In the genomic region with DNA sequence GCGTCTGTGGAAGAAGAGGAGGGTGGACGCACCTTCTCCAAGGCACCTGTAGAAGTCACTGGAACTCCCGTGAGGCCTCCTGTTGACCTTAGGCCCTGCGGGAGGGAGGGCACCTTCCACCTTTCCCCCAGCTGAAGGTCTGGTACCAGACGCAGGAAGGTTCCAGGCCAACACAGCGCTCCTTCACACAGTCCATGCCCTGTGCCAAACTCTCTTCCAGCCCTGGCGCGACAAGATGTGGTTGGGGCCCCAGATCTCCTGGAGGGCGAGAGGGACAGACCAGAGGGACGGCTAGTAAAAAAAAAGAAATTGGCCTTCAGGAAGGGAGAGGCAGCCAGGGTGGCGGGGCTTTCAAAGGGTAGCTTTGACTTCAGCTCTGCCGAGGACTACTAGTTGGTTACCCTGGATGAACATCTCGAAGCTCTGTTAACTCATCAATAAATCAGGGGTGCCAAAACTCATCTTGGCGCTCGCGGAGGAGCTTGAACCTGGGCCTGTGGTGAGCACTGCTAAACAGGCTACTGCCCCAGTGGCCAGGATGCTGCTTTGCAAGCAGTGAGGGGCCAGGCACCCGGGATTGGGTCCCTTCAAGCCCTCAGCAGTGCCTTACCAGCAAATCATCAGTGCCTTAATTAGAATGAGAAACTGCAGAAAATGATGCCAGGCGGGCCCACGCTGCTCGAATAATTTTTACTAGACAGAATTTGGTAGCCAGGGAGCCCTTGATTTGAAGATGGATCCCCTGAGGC, we compare ENCODE assay signal across 9 cellular contexts. TPM values are rescaled to one million over a fixed set of nuclear protein-coding genes. Genes with fewer than 3 reads are reported as not detected.
DNase-seq lines count a peak whose midpoint lies in the region; ATAC-seq, FAIRE-seq and TF ChIP-seq lines count a peak whose summit lies in the region.
"Had no signal": no experiment of that assay in that cellular context is flagged by ENCODE, and none has a peak within 500 bp of the region (broad histone marks: within the 10 kb centered on the region; RNA-seq: fewer than 3 reads in every experiment).

No MANE protein-coding gene starts in this region.

- peak; percentile 41 for TF ChIP-seq POLR2A in K562 (conservative IDR thresholded peaks at IDR 0.05)

- H3K27me3 ChIP-seq in K562 (ENCODE audit: control insufficient read depth in 2 of 2, insufficient read depth in 2 of 2, low read length in 2 of 2): peaks cover 30 to 35% of the 10 kb centered on the region in 2 experiments; a peak in 4 of 5 replicates

- intact Hi-C loops in K562 (cut with micrococcal nuclease) (no loop called here), kidney (cut with DNase I) (no loop called here), OCI-LY7 (cut with micrococcal nuclease; ENCODE audit: unreplicated experiment) (no loop called here)

- H3K4me3 ChIP-seq in K562: peak overlapping the region; percentile 36; the same call in 1 of the 2 replicates
- no peak overlapping the region for H3K4me3 ChIP-seq in kidney (ENCODE audit: low read length in 2 of 2)
- H3K4me3 ChIP-seq in OCI-LY7 (ENCODE audit: low read depth, low read length, poor library complexity, severe bottlenecking): no peak overlapping the region

- 60% methylated on average over 20 of the region's 20 CpGs for whole genome bisulfite sequencing in K562 (ENCODE audit: insufficient coverage, low coverage, missing lambda C conversion rate)

- no peak for TF ChIP-seq EP300 in K562 (IDR thresholded peaks at IDR 0.05; ENCODE audit: low read length)

- POLR2A ChIA-PET in K562 (lab: Yijun Ruan, JAX) (interaction anchor here (0.5 to 8.7 kb wide), 7 partner anchors 10 to 241 kb away, joined by 3 to 116 read pairs (median 4); partner anchors contain the start of gene AARS2), OCI-LY7 (lab: Charles Lee) (no interaction called here)

- peaks cover 3% of the 10 kb centered on the region for H3K36me3 Mint-ChIP-seq in activated naive CD4-positive, alpha-beta T cell treated with anti-CD3 and anti-CD28 coated beads, Interleukin-2, amount 50 U/mL, for 24 hours

- no peak for DNase-seq in activated naive CD4-positive, alpha-beta T cell treated with anti-CD3 and anti-CD28 coated beads, Interleukin-2, amount 50 U/mL, for 16 hours
- no peak for DNase-seq in K562 (ENCODE audit: extremely low read depth in 1 of 4, low spot score in 3 of 4)
- DNase-seq in kidney: peak; percentile 53
- no peak for DNase-seq in globus pallidus (ENCODE audit: low spot score)
- no peak for DNase-seq in NCI-H1694 treated with DMSO at 0.1 percent for 48 hours (lab: John Stamatoyannopoulos, UW)
- DNase-seq in OCI-LY7 (ENCODE audit: low spot score): no peak

- H3K27ac ChIP-seq in K562 (ENCODE audit: extremely low read depth, low read depth, low read length): no peak overlapping the region
- H3K27ac ChIP-seq in kidney (ENCODE audit: low read depth in 2 of 2, low read length in 2 of 2): no peak overlapping the region
- H3K27ac ChIP-seq in temporal lobe (ENCODE audit: low read depth, low read length): peak overlapping the region; percentile 20
- no peak overlapping the region for H3K27ac ChIP-seq in OCI-LY7 (ENCODE audit: low read depth, low read length, poor library complexity, severe bottlenecking)

- no peaks in the 10 kb centered on the region for H3K9me1 ChIP-seq in K562 (ENCODE audit: control insufficient read depth, insufficient read depth, low read length)

- no peaks in the 10 kb centered on the region for H3K79me2 ChIP-seq in K562 (ENCODE audit: control insufficient read depth, insufficient read depth, low read length)
- no peaks in the 10 kb centered on the region for H3K79me2 ChIP-seq in OCI-LY7 (ENCODE audit: insufficient read depth, low read depth, low read length)

- TF ChIP-seq CTCF in K562 (IDR thresholded peaks at IDR 0.05 in 2 of 3, conservative IDR thresholded peaks at IDR 0.05 in 1 of 3; ENCODE audit: insufficient read depth in 2 of 3, low read depth in 1 of 3, low read length in 3 of 3) (0 out of 6 replicates have a peak, but pooled peaks of 1 of the 3 experiments have one; percentile 1), kidney (IDR thresholded peaks at IDR 0.05; ENCODE audit: borderline replicate concordance, extremely low read depth, insufficient read depth) (no peak), OCI-LY7 (conservative IDR thresholded peaks at IDR 0.05; ENCODE audit: low read length) (no peak)

- no peaks in the 10 kb centered on the region for H3K9me3 Mint-ChIP-seq in activated naive CD4-positive, alpha-beta T cell treated with anti-CD3 and anti-CD28 coated beads, Interleukin-2, amount 50 U/mL, for 24 hours

- H3K36me3 ChIP-seq in K562 (ENCODE audit: control insufficient read depth, insufficient read depth, low read length): peaks cover 32% of the 10 kb centered on the region; the same call in 2 of the 3 replicates
- H3K36me3 ChIP-seq in kidney (ENCODE audit: control insufficient read depth in 1 of 2, insufficient read depth in 2 of 2, low read length in 2 of 2): peaks cover 11 to 21% of the 10 kb centered on the region in 2 donors
- peaks cover 32% of the 10 kb centered on the region for H3K36me3 ChIP-seq in OCI-LY7 (ENCODE audit: insufficient read depth, low read length)

- CTCF ChIA-PET in K562 (lab: Yijun Ruan, JAX; ENCODE audit: low intra/inter-chr PET ratio): interaction anchor here (0.6 kb wide), 1 partner anchor 30 kb away, joined by 3 read pairs; no protein-coding TSS in a partner anchor
- CTCF ChIA-PET in OCI-LY7 (lab: Charles Lee; ENCODE audit: unreplicated experiment): no interaction called here

- peak overlapping the region in 1 of 2 experiments; percentile 84; a peak in 2 of 4 replicates for H3K9ac ChIP-seq in K562 (ENCODE audit: insufficient read depth in 1 of 2, low read depth in 2 of 2, low read length in 2 of 2)
- no peak overlapping the region for H3K9ac ChIP-seq in kidney (ENCODE audit: low read length in 2 of 2)

- H3K4me1 ChIP-seq in K562 (replicated peaks in 1 of 2; ENCODE audit: control insufficient read depth in 2 of 2, insufficient read depth in 2 of 2, low read length in 2 of 2) (peaks cover 0 to 16% of the 10 kb centered on the region in 2 experiments; a peak in 4 of 5 replicates), kidney (ENCODE audit: control insufficient read depth in 1 of 2, insufficient read depth in 1 of 2, low read depth in 1 of 2, low read length in 2 of 2) (peaks cover 0 to 9% of the 10 kb centered on the region in 2 donors), OCI-LY7 (ENCODE audit: insufficient read depth, low read length, poor library complexity, severe bottlenecking) (no peaks in the 10 kb centered on the region)

- H2AFZ ChIP-seq in K562 (ENCODE audit: low read depth, low read length): no peak overlapping the region
- no peak overlapping the region for H2AFZ ChIP-seq in OCI-LY7 (ENCODE audit: low read length)

- peaks cover 16% of the 10 kb centered on the region for H3K27me3 Mint-ChIP-seq in activated naive CD4-positive, alpha-beta T cell treated with anti-CD3 and anti-CD28 coated beads, Interleukin-2, amount 50 U/mL, for 24 hours

- H3K9me3 ChIP-seq in K562 (replicated peaks; ENCODE audit: control insufficient read depth, insufficient read depth, low read depth, low read length) (no peaks in the 10 kb centered on the region), kidney (ENCODE audit: control insufficient read depth in 1 of 2, low read length in 2 of 2) (no peaks in the 10 kb centered on the region), OCI-LY7 (ENCODE audit: low read length) (no peaks in the 10 kb centered on the region)

- H3K27ac Mint-ChIP-seq in activated naive CD4-positive, alpha-beta T cell treated with anti-CD3 and anti-CD28 coated beads, Interleukin-2, amount 50 U/mL, for 24 hours: no peak overlapping the region

- TF ChIP-seq RAD21 in K562 (CRISPR knock-in tag; conservative IDR thresholded peaks at IDR 0.05 in 1 of 2, IDR thresholded peaks at IDR 0.05 in 1 of 2): no peak

- ATAC-seq in K562: peak; percentile 34

- in situ Hi-C loops in K562 (cut with MboI): no loop called here

- no peaks in the 10 kb centered on the region for H3K9me2 ChIP-seq in OCI-LY7 (ENCODE audit: insufficient read depth, low read length)

- BruUV-seq in K562 (replicated peaks; lab: Mats Ljungman, UMichigan) (no TSS peak), OCI-LY7 (replicated peaks; lab: Mats Ljungman, UMichigan) (no TSS peak)

- H3K4me3 Mint-ChIP-seq in activated naive CD4-positive, alpha-beta T cell treated with anti-CD3 and anti-CD28 coated beads, Interleukin-2, amount 50 U/mL, for 24 hours: peak overlapping the region; percentile 65

- peaks cover 5% of the 10 kb centered on the region for H3K4me1 Mint-ChIP-seq in activated naive CD4-positive, alpha-beta T cell treated with anti-CD3 and anti-CD28 coated beads, Interleukin-2, amount 50 U/mL, for 24 hours

- H4K20me1 ChIP-seq in K562 (replicated peaks; ENCODE audit: control insufficient read depth, insufficient read depth, low read length) (peaks cover 9% of the 10 kb centered on the region; the same call in 1 of the 2 replicates), OCI-LY7 (ENCODE audit: insufficient read depth, low read length) (no peaks in the 10 kb centered on the region)

- H3K4me2 ChIP-seq in K562 (ENCODE audit: insufficient read depth, low read length) (peak overlapping the region; percentile 46), OCI-LY7 (ENCODE audit: low read length) (no peak overlapping the region)

- FAIRE-seq in K562 (lab: Jason Lieb, UNC) (peak; percentile 32), kidney (lab: Jason Lieb, UNC) (no peak)
- FAIRE-seq: RCC 7860 had no signal

RNA-seq across cellular contexts. Expression of gene AARS2, which starts 14.9 kb away (rescaled TPM):
- total RNA-seq in K562 (2011; cell fraction: chromatin; rRNA removed; ENCODE audit: low replicate concordance): 36.2 and 99.3 TPM in 2 replicates
- total RNA-seq in K562 (2011; cell fraction: nucleolus; rRNA removed): 53.7 and 56.5 TPM in 2 replicates
- 43.9 and 45.0 TPM in 2 replicates for total RNA-seq in K562 (2011; cell fraction: nucleoplasm; rRNA removed)
- 30.5 and 34.6 TPM in 2 replicates for total RNA-seq in K562 (2014; rRNA removed)
- total RNA-seq in K562 (2014; rRNA removed; fragmentation: Illumina TruSeq; extraction: Trizol): 9.3 and 12.9 TPM in 2 replicates
- total RNA-seq in K562 (2015; rRNA removed; fragmentation: Illumina TruSeq; extraction: Trizol): 23.6 and 24.6 TPM in 2 replicates
- 31.8 and 34.0 TPM in 2 replicates for total RNA-seq in K562 (2021)
- 11.4 and 11.6 TPM in 2 replicates for polyA plus RNA-seq in K562 (2011; rRNA removed)
- polyA plus RNA-seq in K562 (2011; cell fraction: cytosol; rRNA removed): 9.5 and 18.3 TPM in 2 replicates
- 24.7 and 40.8 TPM in 2 replicates for polyA plus RNA-seq in K562 (2011; cell fraction: nucleus; rRNA removed)
- polyA plus RNA-seq in K562 (2012): 16.8 and 19.6 TPM in 2 replicates
- polyA plus RNA-seq in K562 (2014; fragmentation: Illumina TruSeq; extraction: Trizol): 18.3 and 23.7 TPM in 2 replicates
- 1 to 10 TPM in 1 of 2 experiments, under 1 TPM in 1; 0.97 to 1.0 TPM for polyA plus RNA-seq in K562 (2014; fragmentation: Nextera tagmentation; extraction: Ambion mirVana)
- polyA plus RNA-seq in K562 (2014; rRNA removed): 21.9 and 24.4 TPM in 2 replicates
- 14.8 and 19.6 TPM in 2 replicates for polyA minus RNA-seq in K562 (2011; rRNA and poly(A)+ RNA removed)
- 13.1 and 15.3 TPM in 2 replicates for polyA minus RNA-seq in K562 (2011; cell fraction: cytosol; rRNA and poly(A)+ RNA removed)
- 33.1 and 37.5 TPM in 2 replicates for polyA minus RNA-seq in K562 (2011; cell fraction: nucleus; rRNA and poly(A)+ RNA removed)
- 12.6 TPM for total RNA-seq in kidney
- polyA plus RNA-seq in kidney (ENCODE audit: insufficient read depth, low read depth, low replicate concordance): 5.4 TPM
- 10.6 TPM for total RNA-seq in temporal lobe
- total RNA-seq in OCI-LY7 (2014; rRNA removed; shearing (Covaris generic)): 22.0 and 22.7 TPM in 2 replicates
- total RNA-seq in OCI-LY7 (2022): 20.7 and 22.4 TPM in 2 replicates

RNA-seq across cellular contexts. Expression of gene TMEM151B, which starts 28.0 kb away (rescaled TPM):
- total RNA-seq in K562 (2011; cell fraction: chromatin; rRNA removed; ENCODE audit: low replicate concordance): 0.30 TPM in 1 of 2 replicates, not detected in the other
- under 0.01 and 0.26 TPM in 2 replicates for total RNA-seq in K562 (2011; cell fraction: nucleolus; rRNA removed)
- not detected in 2 replicates for total RNA-seq in K562 (2011; cell fraction: nucleoplasm; rRNA removed)
- not detected in 2 replicates for total RNA-seq in K562 (2014; rRNA removed)
- total RNA-seq in K562 (2014; rRNA removed; fragmentation: Illumina TruSeq; extraction: Trizol): not detected in 2 replicates
- not detected in 2 replicates for total RNA-seq in K562 (2015; rRNA removed; fragmentation: Illumina TruSeq; extraction: Trizol)
- total RNA-seq in K562 (2021): not detected in 2 replicates
- not detected in 2 replicates for polyA plus RNA-seq in K562 (2011; rRNA removed)
- polyA plus RNA-seq in K562 (2011; cell fraction: cytosol; rRNA removed): 0.01 TPM in 1 of 2 replicates, not detected in the other
- polyA plus RNA-seq in K562 (2011; cell fraction: nucleus; rRNA removed): 0.04 TPM in 1 of 2 replicates, not detected in the other
- polyA plus RNA-seq in K562 (2012): 0.34 and 0.36 TPM in 2 replicates
- polyA plus RNA-seq in K562 (2014; fragmentation: Illumina TruSeq; extraction: Trizol): not detected in 2 replicates
- polyA plus RNA-seq in K562 (2014; fragmentation: Nextera tagmentation; extraction: Ambion mirVana): not detected
- not detected in 2 replicates for polyA plus RNA-seq in K562 (2014; rRNA removed)
- polyA minus RNA-seq in K562 (2011; rRNA and poly(A)+ RNA removed): 0.09 TPM in 1 of 2 replicates, not detected in the other
- polyA minus RNA-seq in K562 (2011; cell fraction: cytosol; rRNA and poly(A)+ RNA removed): not detected in 2 replicates
- polyA minus RNA-seq in K562 (2011; cell fraction: nucleus; rRNA and poly(A)+ RNA removed): not detected in 2 replicates
- total RNA-seq in kidney: not detected
- not detected for polyA plus RNA-seq in kidney (ENCODE audit: insufficient read depth, low read depth, low replicate concordance)
- total RNA-seq in temporal lobe: 44.5 TPM
- total RNA-seq in OCI-LY7 (2014; rRNA removed; shearing (Covaris generic)): not detected in 2 replicates
- total RNA-seq in OCI-LY7 (2022): 0.07 and 0.15 TPM in 2 replicates

RNA-seq across cellular contexts. Expression of gene NFKBIE, which starts 32.9 kb away (rescaled TPM):
- total RNA-seq in K562 (2011; cell fraction: chromatin; rRNA removed; ENCODE audit: low replicate concordance): 10.6 and 17.8 TPM in 2 replicates
- 11.2 and 14.0 TPM in 2 replicates for total RNA-seq in K562 (2011; cell fraction: nucleolus; rRNA removed)
- total RNA-seq in K562 (2011; cell fraction: nucleoplasm; rRNA removed): 7.4 and 8.2 TPM in 2 replicates
- 15.7 TPM in 2 replicates for total RNA-seq in K562 (2014; rRNA removed)
- total RNA-seq in K562 (2014; rRNA removed; fragmentation: Illumina TruSeq; extraction: Trizol): 11.6 and 11.7 TPM in 2 replicates
- 14.2 and 14.6 TPM in 2 replicates for total RNA-seq in K562 (2015; rRNA removed; fragmentation: Illumina TruSeq; extraction: Trizol)
- total RNA-seq in K562 (2021): 14.0 and 16.4 TPM in 2 replicates
- 11.9 and 12.3 TPM in 2 replicates for polyA plus RNA-seq in K562 (2011; rRNA removed)
- 10.4 and 28.2 TPM in 2 replicates for polyA plus RNA-seq in K562 (2011; cell fraction: cytosol; rRNA removed)
- 9.7 and 14.7 TPM in 2 replicates for polyA plus RNA-seq in K562 (2011; cell fraction: nucleus; rRNA removed)
- polyA plus RNA-seq in K562 (2012): 11.2 and 13.6 TPM in 2 replicates
- polyA plus RNA-seq in K562 (2014; fragmentation: Illumina TruSeq; extraction: Trizol): 10.0 and 12.3 TPM in 2 replicates
- 1 to 10 TPM; 2.1 to 2.9 TPM for polyA plus RNA-seq in K562 (2014; fragmentation: Nextera tagmentation; extraction: Ambion mirVana)
- 10.2 and 11.6 TPM in 2 replicates for polyA plus RNA-seq in K562 (2014; rRNA removed)
- 8.3 and 9.5 TPM in 2 replicates for polyA minus RNA-seq in K562 (2011; rRNA and poly(A)+ RNA removed)
- 9.4 and 10.1 TPM in 2 replicates for polyA minus RNA-seq in K562 (2011; cell fraction: cytosol; rRNA and poly(A)+ RNA removed)
- polyA minus RNA-seq in K562 (2011; cell fraction: nucleus; rRNA and poly(A)+ RNA removed): 12.0 and 12.9 TPM in 2 replicates
- total RNA-seq in kidney: 19.0 TPM
- 12.6 TPM for polyA plus RNA-seq in kidney (ENCODE audit: insufficient read depth, low read depth, low replicate concordance)
- total RNA-seq in temporal lobe: 8.1 TPM
- 27.5 and 43.1 TPM in 2 replicates for total RNA-seq in OCI-LY7 (2014; rRNA removed; shearing (Covaris generic))
- 22.4 and 24.8 TPM in 2 replicates for total RNA-seq in OCI-LY7 (2022)

RNA-seq across cellular contexts. Expression of gene SLC35B2, which starts 40.9 kb away (rescaled TPM):
- total RNA-seq in K562 (2011; cell fraction: chromatin; rRNA removed; ENCODE audit: low replicate concordance): 26.7 and 95.0 TPM in 2 replicates
- 138 and 143 TPM in 2 replicates for total RNA-seq in K562 (2011; cell fraction: nucleolus; rRNA removed)
- total RNA-seq in K562 (2011; cell fraction: nucleoplasm; rRNA removed): 89.1 and 89.6 TPM in 2 replicates
- total RNA-seq in K562 (2014; rRNA removed) (43.6 and 59.3 TPM in 2 replicates), K562 (2014; rRNA removed; fragmentation: Illumina TruSeq; extraction: Trizol) (31.1 and 38.8 TPM in 2 replicates), K562 (2015; rRNA removed; fragmentation: Illumina TruSeq; extraction: Trizol) (46.0 and 47.1 TPM in 2 replicates), K562 (2021) (53.1 and 54.3 TPM in 2 replicates), kidney (45.1 TPM), temporal lobe (23.8 TPM), OCI-LY7 (2022) (15.3 and 16.5 TPM in 2 replicates)
- polyA plus RNA-seq in K562 (2011; rRNA removed) (50.8 and 53.9 TPM in 2 replicates), K562 (2014; fragmentation: Illumina TruSeq; extraction: Trizol) (57.6 and 58.9 TPM in 2 replicates), K562 (2014; fragmentation: Nextera tagmentation; extraction: Ambion mirVana) (10 to 100 TPM; 14.5 to 19.2 TPM), K562 (2014; rRNA removed) (59.1 and 61.8 TPM in 2 replicates), kidney (ENCODE audit: insufficient read depth, low read depth, low replicate concordance) (49.5 TPM)
- polyA plus RNA-seq in K562 (2011; cell fraction: cytosol; rRNA removed): 78.9 and 125 TPM in 2 replicates
- 67.9 and 76.7 TPM in 2 replicates for polyA plus RNA-seq in K562 (2011; cell fraction: nucleus; rRNA removed)
- polyA plus RNA-seq in K562 (2012): 57.9 and 70.2 TPM in 2 replicates
- 23.7 and 34.2 TPM in 2 replicates for polyA minus RNA-seq in K562 (2011; rRNA and poly(A)+ RNA removed)
- polyA minus RNA-seq in K562 (2011; cell fraction: cytosol; rRNA and poly(A)+ RNA removed): 21.6 and 21.9 TPM in 2 replicates
- polyA minus RNA-seq in K562 (2011; cell fraction: nucleus; rRNA and poly(A)+ RNA removed): 19.0 and 20.8 TPM in 2 replicates
- 10.1 and 13.9 TPM in 2 replicates for total RNA-seq in OCI-LY7 (2014; rRNA removed; shearing (Covaris generic))

RNA-seq across cellular contexts. Expression of gene SPATS1, which starts 44.2 kb away (rescaled TPM):
- not detected in 2 replicates for total RNA-seq in K562 (2011; cell fraction: chromatin; rRNA removed; ENCODE audit: low replicate concordance)
- not detected in 2 replicates for total RNA-seq in K562 (2011; cell fraction: nucleolus; rRNA removed)
- not detected in 2 replicates for total RNA-seq in K562 (2011; cell fraction: nucleoplasm; rRNA removed)
- not detected in 2 replicates for total RNA-seq in K562 (2014; rRNA removed)
- total RNA-seq in K562 (2014; rRNA removed; fragmentation: Illumina TruSeq; extraction: Trizol): not detected in 2 replicates
- total RNA-seq in K562 (2015; rRNA removed; fragmentation: Illumina TruSeq; extraction: Trizol): not detected in 2 replicates
- total RNA-seq in K562 (2021): not detected in 2 replicates
- polyA plus RNA-seq in K562 (2011; rRNA removed): not detected in 2 replicates
- not detected in 2 replicates for polyA plus RNA-seq in K562 (2011; cell fraction: cytosol; rRNA removed)
- polyA plus RNA-seq in K562 (2011; cell fraction: nucleus; rRNA removed): not detected in 2 replicates
- not detected in 2 replicates for polyA plus RNA-seq in K562 (2012)
- polyA plus RNA-seq in K562 (2014; fragmentation: Illumina TruSeq; extraction: Trizol): not detected in 2 replicates
- not detected for polyA plus RNA-seq in K562 (2014; fragmentation: Nextera tagmentation; extraction: Ambion mirVana)
- polyA plus RNA-seq in K562 (2014; rRNA removed): not detected in 2 replicates
- polyA minus RNA-seq in K562 (2011; rRNA and poly(A)+ RNA removed): not detected in 2 replicates
- not detected in 2 replicates for polyA minus RNA-seq in K562 (2011; cell fraction: cytosol; rRNA and poly(A)+ RNA removed)
- polyA minus RNA-seq in K562 (2011; cell fraction: nucleus; rRNA and poly(A)+ RNA removed): not detected in 2 replicates
- total RNA-seq in kidney: not detected
- not detected for polyA plus RNA-seq in kidney (ENCODE audit: insufficient read depth, low read depth, low replicate concordance)
- total RNA-seq in temporal lobe: not detected
- total RNA-seq in OCI-LY7 (2014; rRNA removed; shearing (Covaris generic)): not detected in 2 replicates
- total RNA-seq in OCI-LY7 (2022): not detected in 2 replicates

Comparison
In these comparisons a context has a peak if more than half of its experiments do, and no peak if none do; other contexts are left out.
1. RNA of gene TMEM151B, which starts 28.0 kb away (total RNA-seq): 44.5 TPM in temporal lobe (single experiment); 0.07 to 0.15 TPM in OCI-LY7, under 0.01 to 0.30 TPM in K562 and not detected in kidney (single experiment); every median in the first group is over 10 times any median in the second.